8 cellular contexts compared by ENCODE assay signal in genomic region chr11:94926698-94927237, GRCh38. TPM values are rescaled to one million over a fixed set of nuclear protein-coding genes. Genes with fewer than 3 reads are reported as not detected.
DNase-seq lines count a peak whose midpoint lies in the region; ATAC-seq and TF ChIP-seq lines count a peak whose summit lies in the region.

No MANE protein-coding gene starts in this region.

- ATAC-seq in WTC11 (peak; percentile 75), left ventricle myocardium superior (peak; percentile 95), sciatic nerve (peak; percentile 95), HG02973 (IDR thresholded peaks at IDR 0.05; ENCODE audit: unreplicated experiment) (no peak), GM21529 (IDR thresholded peaks at IDR 0.05; ENCODE audit: unreplicated experiment) (no peak)

- no peaks in the 10 kb centered on the region for H3K27me3 Mint-ChIP-seq in WTC11 (ENCODE audit: low read depth)

- no peak overlapping the region for H3K4me3 Mint-ChIP-seq in WTC11

- H3K27ac Mint-ChIP-seq in WTC11 = no peak overlapping the region

- DNase-seq in EL = peak; percentile 99
- no peak for DNase-seq in WTC11 (ENCODE audit: low spot score)
- peak; percentile 86 for DNase-seq in left ventricle myocardium superior
- peak; percentile 92 for DNase-seq in sciatic nerve (ENCODE audit: low spot score)
- DNase-seq in stimulated activated naive CD4-positive, alpha-beta T cell (lab: John Stamatoyannopoulos, UW) = no peak
- DNase-seq in NCI-H2196 treated with DMSO at 0.1 percent for 48 hours (lab: John Stamatoyannopoulos, UW; ENCODE audit: unreplicated experiment) = no peak

- no peaks in the 10 kb centered on the region for H3K36me3 Mint-ChIP-seq in WTC11

- peaks cover 15% of the 10 kb centered on the region for H3K4me1 Mint-ChIP-seq in WTC11

- H3K9me3 Mint-ChIP-seq in WTC11 = no peaks in the 10 kb centered on the region

- CTCF ChIA-PET in WTC11 (lab: Charles Lee) = interaction anchor here (0.6 to 0.7 kb wide), 2 partner anchors 29 to 224 kb away, joined by 3 to 4 read pairs; no protein-coding TSS in a partner anchor

- intact Hi-C loops in left ventricle myocardium superior (cut with micrococcal nuclease) (no loop called here), sciatic nerve (cut with DNase I) (no loop called here)

- POLR2A ChIA-PET in WTC11 (lab: Charles Lee) = no interaction called here

- no peak for TF ChIP-seq CTCF in WTC11 (IDR thresholded peaks at IDR 0.05)

TF ChIP-seq in WTC11, 78 proteins besides CTCF, POLR2A, EP300 and RAD21:
- TF ChIP-seq NFYB (CRISPR knock-in tag; conservative IDR thresholded peaks at IDR 0.05; ENCODE audit: low read depth) = no peak
- no peak for TF ChIP-seq E2F5 (CRISPR knock-in tag; IDR thresholded peaks at IDR 0.05)
- TF ChIP-seq ATF3 (CRISPR knock-in tag; conservative IDR thresholded peaks at IDR 0.05) = no peak
- no peak for TF ChIP-seq E2F4 (CRISPR knock-in tag; IDR thresholded peaks at IDR 0.05; ENCODE audit: borderline replicate concordance, low read depth)
- TF ChIP-seq USF2 (CRISPR knock-in tag; IDR thresholded peaks at IDR 0.05) = no peak
- TF ChIP-seq KAT7 (CRISPR knock-in tag; IDR thresholded peaks at IDR 0.05; ENCODE audit: borderline replicate concordance) = no peak
- no peak for TF ChIP-seq HMGXB4 (CRISPR knock-in tag; IDR thresholded peaks at IDR 0.05)
- TF ChIP-seq SMAD3 (CRISPR knock-in tag; IDR thresholded peaks at IDR 0.05; ENCODE audit: borderline replicate concordance) = no peak
- no peak for TF ChIP-seq FOXJ3 (CRISPR knock-in tag; IDR thresholded peaks at IDR 0.05; ENCODE audit: borderline replicate concordance)
- no peak for TF ChIP-seq ZNF219 (CRISPR knock-in tag; IDR thresholded peaks at IDR 0.05; ENCODE audit: borderline replicate concordance)
- TF ChIP-seq CREM (CRISPR knock-in tag; IDR thresholded peaks at IDR 0.05) = no peak
- TF ChIP-seq AR (CRISPR knock-in tag; IDR thresholded peaks at IDR 0.05) = no peak
- TF ChIP-seq NR2C2 (CRISPR knock-in tag; IDR thresholded peaks at IDR 0.05) = no peak
- no peak for TF ChIP-seq ZNF281 (CRISPR knock-in tag; IDR thresholded peaks at IDR 0.05)

RNA-seq across cellular contexts. Expression of gene CWC15, which starts 46.6 kb away (rescaled TPM):
- 49.4 to 55.5 TPM (median 52.1 TPM) in 3 replicates for total RNA-seq in WTC11 (2021)
- 80.3 TPM for total RNA-seq in left ventricle myocardium superior
- total RNA-seq in sciatic nerve = 78.8 TPM

RNA-seq across cellular contexts. Expression of gene KDM4D, which starts 46.7 kb away (rescaled TPM):
- total RNA-seq in WTC11 (2021) = 1.9 to 2.4 TPM (median 2.1 TPM) in 3 replicates
- 0.59 TPM for total RNA-seq in left ventricle myocardium superior
- total RNA-seq in sciatic nerve = 0.80 TPM

Comparison
In these comparisons a context has a peak if more than half of its experiments do, and no peak if none do; other contexts are left out.
1. DNase-seq: peak in EL (single experiment), left ventricle myocardium superior (single experiment) and sciatic nerve (single experiment); none in WTC11 (single experiment), stimulated activated naive CD4-positive, alpha-beta T cell (0 of 6) and NCI-H2196 treated with DMSO at 0.1 percent for 48 hours (single experiment).
2. ATAC-seq: peak in WTC11 (single experiment), left ventricle myocardium superior (single experiment) and sciatic nerve (single experiment); none in HG02973 (single experiment) and GM21529 (single experiment).